In the genomic region with DNA sequence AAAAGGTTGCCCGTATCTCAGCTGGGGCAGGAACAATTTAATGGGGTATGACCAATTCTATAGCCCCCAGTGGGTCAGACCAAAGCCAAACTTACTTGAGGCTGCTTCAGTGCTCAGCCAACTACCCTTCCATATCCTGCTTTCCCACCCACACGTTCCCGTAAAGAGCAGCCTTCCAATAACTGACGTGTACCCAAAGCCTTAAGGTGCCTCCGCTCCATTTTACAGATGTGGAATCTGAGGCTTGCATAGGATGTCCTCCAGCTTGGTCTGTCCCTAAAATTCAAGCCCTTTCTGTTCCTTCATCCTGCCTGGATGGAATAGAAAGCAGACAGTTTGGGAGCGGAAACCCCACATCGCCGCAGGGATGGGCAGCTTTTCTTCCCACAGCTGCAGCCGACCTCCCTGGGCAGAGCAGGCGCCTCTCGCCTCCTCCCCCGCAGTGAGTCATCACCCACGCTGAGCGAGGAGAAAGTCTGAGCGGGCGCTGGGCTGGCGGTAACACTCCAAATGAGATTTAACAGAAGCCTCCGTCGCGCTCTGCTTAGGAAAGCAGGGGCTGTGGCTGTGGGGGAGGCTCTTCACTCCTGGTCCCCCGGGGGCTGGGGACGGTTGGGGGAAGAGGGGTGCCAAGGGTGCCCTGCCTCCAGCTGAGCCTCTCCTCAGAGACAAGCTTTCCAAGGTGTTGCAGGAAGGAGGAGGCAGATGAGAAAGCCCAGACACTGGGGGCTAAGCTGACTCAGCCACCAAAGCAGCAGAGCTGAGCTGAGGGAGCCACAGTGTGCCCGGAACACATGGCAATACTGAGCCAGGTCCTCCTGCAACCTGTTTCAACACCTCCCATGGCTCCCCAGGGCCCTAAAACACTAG, we compare ENCODE assay signal across 9 cellular contexts. TPM values are rescaled to one million over a fixed set of nuclear protein-coding genes. Genes with fewer than 3 reads are reported as not detected.
A peak's percentile ranks its signal among the peaks of the same experiment; 100 is the strongest.
DNase-seq lines count a peak whose midpoint lies in the region; ATAC-seq and TF ChIP-seq lines count a peak whose summit lies in the region.
"Had no signal": no experiment of that assay in that cellular context is flagged by ENCODE, and none has a peak within 500 bp of the region (broad histone marks: within the 10 kb centered on the region; RNA-seq: fewer than 3 reads in every experiment).

No MANE protein-coding gene starts in this region.

- no peaks in the 10 kb centered on the region for H3K4me1 ChIP-seq in H9 (ENCODE audit: insufficient read depth, low read length)

- DNase-seq in 8988T (peak; percentile 87), H9 (peak; percentile 58), SKM-1 treated with dmso at 0.1 percent for 144 hours (lab: John Stamatoyannopoulos, UW; ENCODE audit: unreplicated experiment) (peak; percentile 54), anterior cingulate cortex (lab: John Stamatoyannopoulos, UW) (peak in 53 of 58 donors; percentile 12 to 86 (median 55)), hypothalamus (lab: John Stamatoyannopoulos, UW) (peak in 34 of 51 donors; percentile 10 to 90 (median 44)), sciatic nerve (ENCODE audit: low spot score) (peak; percentile 83)
- DNase-seq: naive B cell had no signal

- no peaks in the 10 kb centered on the region for H3K79me2 ChIP-seq in H9 (ENCODE audit: insufficient read depth, low read length)

- H4K91ac ChIP-seq in H9 (ENCODE audit: insufficient read length, low read depth, low read length), result no peak overlapping the region

- H3K9me3 ChIP-seq in H9 (ENCODE audit: control insufficient read depth, low read depth, low read length), result no peaks in the 10 kb centered on the region

- no peak overlapping the region; the same call in 1 of the 2 replicates for H3K14ac ChIP-seq in H9 (ENCODE audit: insufficient read depth, low read length)

- H3K27me3 ChIP-seq in H9 (ENCODE audit: insufficient read depth, low read length), result no peaks in the 10 kb centered on the region; the same call in 1 of the 2 replicates

- intact Hi-C loops in sciatic nerve (cut with DNase I), result no loop called here

- H4K8ac ChIP-seq in H9 (replicated peaks; ENCODE audit: insufficient read length, low read depth, low read length), result no peak overlapping the region

- no peaks in the 10 kb centered on the region for H3K36me3 Mint-ChIP-seq in H9 (ENCODE audit: insufficient read depth in 1 of 3, low read depth in 3 of 3)

- H3K4me3 Mint-ChIP-seq in H9, result peak overlapping the region in 1 of 2 experiments; percentile 44; a peak in 3 of 5 replicates

- H2AK5ac ChIP-seq in H9 (ENCODE audit: insufficient read length, low read length), result no peak overlapping the region

- no peak overlapping the region for H2AFZ ChIP-seq in H9 (ENCODE audit: low read length)

- no peaks in the 10 kb centered on the region for H4K20me1 ChIP-seq in H9 (ENCODE audit: control insufficient read depth, insufficient read depth, insufficient read length)

- no peak overlapping the region for H2BK20ac ChIP-seq in H9 (ENCODE audit: low read depth, low read length, poor library complexity, severe bottlenecking)

- no peak overlapping the region for H2BK5ac ChIP-seq in H9 (ENCODE audit: insufficient read length, low read length)

- H3K79me1 ChIP-seq in H9 (ENCODE audit: insufficient read depth, low read depth, low read length, poor library complexity, severe bottlenecking), result no peaks in the 10 kb centered on the region

- H2BK120ac ChIP-seq in H9 (ENCODE audit: low read depth, low read length, poor library complexity, severe bottlenecking), result no peak overlapping the region

- H3K23ac ChIP-seq in H9 (ENCODE audit: insufficient read length, low read depth, low read length), result no peak overlapping the region

- H2BK15ac ChIP-seq in H9 (ENCODE audit: low read depth, low read length), result no peak overlapping the region

- H4K5ac ChIP-seq in H9 (ENCODE audit: insufficient read length, low read depth, low read length), result no peak overlapping the region

- WGBS in H9 (ENCODE audit: extremely low coverage, insufficient read length, low lambda C conversion rate), result no CpG with 5 or more reads among the region's 23 CpGs

- no peak overlapping the region for H2BK12ac ChIP-seq in H9 (ENCODE audit: insufficient read length, low read depth, low read length)

- peaks cover 0 to 3% of the 10 kb centered on the region in 2 experiments; a peak in 2 of 5 replicates for H3K9me3 Mint-ChIP-seq in H9

- H3K4me2 ChIP-seq in H9 (ENCODE audit: insufficient read depth, insufficient read length, low read length), result peak overlapping the region; percentile 30

- H3K23me2 ChIP-seq in H9 (ENCODE audit: insufficient read length, low read depth, low read length, poor library complexity, severe bottlenecking), result no peaks in the 10 kb centered on the region

- H3K27me3 Mint-ChIP-seq in H9 (ENCODE audit: low read depth), result peaks cover 22% of the 10 kb centered on the region

- no peak overlapping the region for H3K27ac ChIP-seq in H9 (ENCODE audit: insufficient read length, low read depth, low read length)

- peak overlapping the region in 1 of 3 experiments; percentile 18; a peak in 1 of 7 replicates for H3K27ac Mint-ChIP-seq in H9

- no peak overlapping the region for H3K9ac ChIP-seq in H9 (ENCODE audit: extremely low read depth, insufficient read length, low read length)

- H3K4ac ChIP-seq in H9 (ENCODE audit: low read depth, low read length), result no peak overlapping the region

- TF ChIP-seq CTCF in H9 (conservative IDR thresholded peaks at IDR 0.05), result no peak

- no peak overlapping the region for H3K56ac ChIP-seq in H9 (ENCODE audit: insufficient read length, low read depth, low read length)

- H3K18ac ChIP-seq in H9 (ENCODE audit: insufficient read length, low read depth, low read length), result no peak overlapping the region

- ATAC-seq in sciatic nerve (peak; percentile 94), GM19351 (IDR thresholded peaks at IDR 0.05; ENCODE audit: unreplicated experiment) (no peak), HG03097 (IDR thresholded peaks at IDR 0.05; ENCODE audit: low FRiP score, unreplicated experiment) (no peak)

- H3T11ph ChIP-seq in H9 (ENCODE audit: low read length), result no peak overlapping the region

- H3K4me1 Mint-ChIP-seq in H9, result peaks cover 6 to 12% of the 10 kb centered on the region in 2 experiments; a peak in 3 of 4 replicates

RNA-seq across cellular contexts. Expression of a gene that starts 57.8 kb away (rescaled TPM):
- total RNA-seq in H9 (2021) (0.31 and 0.74 TPM in 2 replicates), sciatic nerve (40.3 TPM)

Comparison
In these comparisons a context has a peak if more than half of its experiments do, and no peak if none do; other contexts are left out.
1. RNA of a gene that starts 57.8 kb away (total RNA-seq): 40.3 TPM in sciatic nerve (single experiment); 0.31 to 0.74 TPM in H9; every median in the first group is over 10 times any median in the second.
2. Peak in every context shown above with its lines, with median percentiles within 50 percentile points of each other: DNase-seq.